In the genomic region with DNA sequence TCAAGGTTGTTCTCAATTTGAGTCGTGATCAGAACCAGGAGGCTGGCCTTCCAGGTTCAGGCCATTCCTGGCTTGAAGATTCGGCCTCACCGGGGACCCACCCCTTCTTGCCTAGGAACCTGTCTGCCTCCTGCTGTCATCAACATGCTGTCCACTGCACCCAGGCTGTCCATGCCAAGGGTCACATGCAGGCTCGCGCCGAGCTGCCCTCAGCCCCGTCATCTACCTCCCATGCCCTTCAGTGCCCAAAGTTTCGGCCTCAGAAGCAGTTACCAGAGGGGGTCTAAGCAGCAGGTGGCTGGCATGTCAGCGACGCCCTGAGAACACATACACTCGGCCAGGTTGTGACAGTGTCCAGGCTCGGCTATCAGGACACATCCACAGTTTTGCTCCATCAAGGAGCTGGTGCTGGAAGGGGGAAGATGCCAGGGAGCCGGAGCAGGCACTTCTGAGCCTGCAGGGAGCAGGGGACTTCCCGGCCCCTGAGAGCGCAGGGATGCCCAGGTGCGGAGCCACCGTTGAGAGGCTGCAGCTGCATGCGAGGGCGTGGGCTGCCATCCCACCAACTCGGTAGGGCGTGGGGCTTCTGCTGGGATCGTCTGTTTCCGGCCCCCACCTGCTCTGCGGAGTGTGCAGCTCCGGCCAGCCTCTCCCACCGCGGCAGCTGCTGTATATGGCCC, we compare ENCODE assay signal across 23 cellular contexts.
"Had no signal": no experiment of that assay in that cellular context is flagged by ENCODE, and none has a peak within 500 bp of the region (broad histone marks: within the 10 kb centered on the region; RNA-seq: fewer than 3 reads in every experiment).

No MANE protein-coding gene starts in this region.

- H3K4me3 ChIP-seq: esophagus squamous epithelium, left ventricle myocardium inferior, smooth muscle cell, thoracic aorta, vagina had no signal

- H3K4me1 Mint-ChIP-seq: activated B cell treated with CpG ODN at 0.5 μM for 24 hours; activated CD8-positive, alpha-beta memory T cell treated with anti-CD3 and anti-CD28 coated beads, Interleukin-2, amount 10 ng/mL, durations not matched to agents 7 days and 5 days; nephron had no signal

- DNase-seq: activated B cell treated with CpG ODN at 0.5 μM for 24 hours; activated CD8-positive, alpha-beta memory T cell treated with anti-CD3 and anti-CD28 coated beads, Interleukin-2, amount 10 ng/mL, durations not matched to agents 7 days and 5 days; activated CD8-positive, alpha-beta T cell treated with anti-CD3 and anti-CD28 coated beads, Interleukin-2, amount 10 ng/mL, durations not matched to agents 7 days and 5 days; activated naive CD4-positive, alpha-beta T cell; activated T-cell treated with anti-CD3 and anti-CD28 coated beads, Interleukin-2, amount 50 U/mL, for 48 hours; anterior cingulate cortex; effector CD8-positive, alpha-beta T cell; esophagus squamous epithelium; foreskin melanocyte; left ventricle myocardium inferior; stimulated activated CD4-positive, alpha-beta T cell treated with anti-CD3 and anti-CD28 coated beads, Interleukin-15, amount 100 ng/mL, for 24 hours; stimulated activated CD4-positive, alpha-beta T cell treated with anti-CD3 and anti-CD28 coated beads, Interleukin-2, amount 100 ng/mL, for 24 hours; T-helper 2 cell had no signal

- H3K4me3 Mint-ChIP-seq: activated B cell treated with CpG ODN at 0.5 μM for 24 hours; activated CD8-positive, alpha-beta memory T cell treated with anti-CD3 and anti-CD28 coated beads, Interleukin-2, amount 10 ng/mL, durations not matched to agents 7 days and 5 days; activated CD8-positive, alpha-beta T cell treated with anti-CD3 and anti-CD28 coated beads, Interleukin-2, amount 10 ng/mL, durations not matched to agents 7 days and 5 days; nephron; stimulated activated naive CD8-positive, alpha-beta T cell treated with anti-CD3 and anti-CD28 coated beads, Interleukin-15, Interleukin-2, amounts not matched to agents 100 ng/mL and 50 ng/mL, for 24 hours; type B pancreatic cell had no signal

- H3K27me3 ChIP-seq: esophagus squamous epithelium, neutrophil, vagina had no signal

- H3K4me1 ChIP-seq: esophagus squamous epithelium, left ventricle myocardium inferior, vagina had no signal

- H3K9me3 Mint-ChIP-seq: nephron, type B pancreatic cell had no signal

- H3K36me3 ChIP-seq: esophagus squamous epithelium, left ventricle myocardium inferior, neutrophil, thoracic aorta, vagina had no signal

- H3K27ac Mint-ChIP-seq: activated B cell treated with CpG ODN at 0.5 μM for 24 hours; activated CD8-positive, alpha-beta memory T cell treated with anti-CD3 and anti-CD28 coated beads, Interleukin-2, amount 10 ng/mL, durations not matched to agents 7 days and 5 days; activated CD8-positive, alpha-beta T cell treated with anti-CD3 and anti-CD28 coated beads, Interleukin-2, amount 10 ng/mL, durations not matched to agents 7 days and 5 days; activated naive CD4-positive, alpha-beta T cell treated with anti-CD3 and anti-CD28 coated beads, Interleukin-2, amount 50 U/mL, for 72 hours; nephron; progenitor cell of endocrine pancreas; stimulated activated naive CD8-positive, alpha-beta T cell treated with anti-CD3 and anti-CD28 coated beads, Interleukin-15, Interleukin-2, amounts not matched to agents 100 ng/mL and 50 ng/mL, for 24 hours; type B pancreatic cell had no signal

- ATAC-seq: activated CD8-positive, alpha-beta memory T cell treated with anti-CD3 and anti-CD28 coated beads, Interleukin-2, amount 10 ng/mL, durations not matched to agents 7 days and 5 days; activated CD8-positive, alpha-beta T cell treated with anti-CD3 and anti-CD28 coated beads, Interleukin-2, amount 10 ng/mL, durations not matched to agents 7 days and 5 days; activated naive CD4-positive, alpha-beta T cell treated with anti-CD3 and anti-CD28 coated beads, Interleukin-2, amount 50 U/mL, for 72 hours had no signal

- H3K36me3 Mint-ChIP-seq: activated CD8-positive, alpha-beta memory T cell treated with anti-CD3 and anti-CD28 coated beads, Interleukin-2, amount 10 ng/mL, durations not matched to agents 7 days and 5 days; activated naive CD4-positive, alpha-beta T cell treated with anti-CD3 and anti-CD28 coated beads, Interleukin-2, amount 50 U/mL, for 72 hours; type B pancreatic cell had no signal

- H3K27me3 Mint-ChIP-seq: activated B cell treated with CpG ODN at 0.5 μM for 24 hours; activated CD8-positive, alpha-beta memory T cell treated with anti-CD3 and anti-CD28 coated beads, Interleukin-2, amount 10 ng/mL, durations not matched to agents 7 days and 5 days; progenitor cell of endocrine pancreas; stimulated activated naive CD8-positive, alpha-beta T cell treated with anti-CD3 and anti-CD28 coated beads, Interleukin-15, Interleukin-2, amounts not matched to agents 100 ng/mL and 50 ng/mL, for 24 hours; type B pancreatic cell had no signal

- H3K9me3 ChIP-seq: neutrophil, thoracic aorta, vagina had no signal

- H3K27ac ChIP-seq: epithelial cell of prostate, esophagus squamous epithelium, left ventricle myocardium inferior, neutrophil, thoracic aorta, vagina had no signal

- H3K4me2 ChIP-seq: smooth muscle cell had no signal
